Comparison of ENCODE assay signal across 1 cellular context in the genomic region with DNA sequence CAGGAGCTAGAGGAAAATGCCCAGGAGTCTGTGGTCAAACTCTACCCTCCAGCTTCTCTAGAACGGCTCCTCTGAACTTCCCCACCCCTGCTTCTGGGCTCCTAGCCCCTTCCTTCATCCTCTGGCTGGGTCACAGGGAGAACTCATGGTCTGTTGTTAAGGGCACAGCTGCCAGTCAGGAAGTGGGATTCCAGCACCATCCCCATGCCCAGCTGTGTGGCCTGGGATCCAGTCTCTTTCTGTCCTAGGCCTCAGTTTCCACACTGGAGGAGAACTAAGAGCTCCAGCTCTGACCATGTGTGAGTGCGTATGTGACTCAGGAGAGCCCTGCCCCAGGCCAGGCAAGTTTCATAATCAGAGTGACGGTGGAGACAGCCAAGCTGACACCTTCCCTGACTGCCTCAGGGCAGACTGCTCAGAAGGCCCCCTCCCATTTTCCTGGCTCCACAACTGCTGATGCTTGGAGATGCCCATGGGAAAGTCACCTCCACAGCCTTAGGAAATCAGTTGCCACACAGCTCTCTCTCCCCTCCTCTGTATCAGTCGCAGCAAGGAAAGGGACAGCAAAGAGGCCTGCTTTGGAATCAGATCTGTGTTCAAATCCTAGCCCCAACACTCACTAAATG.
TF ChIP-seq lines count a peak whose summit lies in the region.

No MANE protein-coding gene starts in this region.

TF ChIP-seq in IMR-90, 13 proteins besides CTCF, POLR2A, EP300 and RAD21:
- peak; percentile 37; the same call in 1 of the 2 replicates for TF ChIP-seq CEBPB (IDR thresholded peaks at IDR 0.05; ENCODE audit: low read depth, low read length)
- TF ChIP-seq BHLHE40 (IDR thresholded peaks at IDR 0.05; ENCODE audit: low read depth, low read length) = no peak
